In the genomic region with DNA sequence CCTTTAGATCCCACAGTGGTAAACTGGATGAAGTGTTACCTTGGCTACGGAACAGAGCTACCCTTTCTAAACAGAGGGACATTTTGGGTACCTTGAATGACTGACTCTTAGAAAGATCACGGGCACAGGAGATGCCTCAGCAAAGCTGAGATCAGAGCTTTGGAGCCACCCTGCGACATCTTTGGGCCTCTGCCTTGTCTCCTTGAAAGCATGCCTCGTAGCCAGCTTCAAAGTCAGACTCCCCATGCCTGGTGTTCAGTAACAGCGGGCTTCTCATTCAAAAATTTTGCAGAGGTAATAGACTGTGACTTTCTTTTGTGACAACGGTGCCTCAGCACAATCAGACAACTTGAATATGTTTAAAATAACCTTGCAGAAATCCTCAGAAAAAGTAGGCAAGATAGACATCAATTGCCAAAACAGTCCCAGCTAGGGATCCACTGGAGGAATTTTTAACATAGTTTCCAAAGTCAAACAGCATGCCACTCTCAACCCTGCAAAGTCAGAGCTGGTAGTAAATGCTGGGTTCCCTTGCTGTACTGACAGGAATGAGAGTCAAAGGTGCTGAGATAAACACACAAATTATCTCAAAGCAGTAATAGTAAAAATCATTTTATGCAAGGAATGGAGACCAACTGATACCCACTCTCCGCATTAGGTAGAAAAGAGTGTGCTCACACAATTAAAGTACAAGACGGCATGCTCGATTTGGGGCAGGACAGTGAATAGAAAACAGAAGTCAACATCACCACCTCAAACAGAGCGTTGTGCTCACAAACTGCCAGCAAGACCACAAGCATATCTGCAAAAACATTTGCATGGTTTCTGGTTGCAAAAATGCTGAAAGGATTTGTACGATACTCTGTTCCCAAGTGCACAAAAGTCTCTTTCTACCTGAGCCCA, we compare ENCODE assay signal across 15 cellular contexts.
DNase-seq lines count a peak whose midpoint lies in the region; ATAC-seq, FAIRE-seq and TF ChIP-seq lines count a peak whose summit lies in the region.
"Had no signal": no experiment of that assay in that cellular context is flagged by ENCODE, and none has a peak within 500 bp of the region (broad histone marks: within the 10 kb centered on the region; RNA-seq: fewer than 3 reads in every experiment).

No MANE protein-coding gene starts in this region.

- H3K27ac ChIP-seq in substantia nigra (ENCODE audit: low read depth, low read length, poor library complexity, severe bottlenecking) = peak overlapping the region; percentile 76
- H3K27ac ChIP-seq: HL-60 had no signal

- H3K9me3 ChIP-seq in HAP-1 = no peaks in the 10 kb centered on the region

- H3K4me3 Mint-ChIP-seq in immature natural killer cell = peak overlapping the region; percentile 38 to 78 (median 58)

- TF ChIP-seq EP300 in Ishikawa (IDR thresholded peaks at IDR 0.05; ENCODE audit: borderline replicate concordance) = no peak

- in situ Hi-C loops in HAP-1 (cut with MboI; ENCODE audit: low sequenced_read_pairs) = no loop called here

- FAIRE-seq in GM19239 (lab: Jason Lieb, UNC) = peak; percentile 45
- FAIRE-seq: H1 had no signal

- peaks cover 17% of the 10 kb centered on the region for H3K4me1 ChIP-seq in HAP-1

- H3K27ac Mint-ChIP-seq in immature natural killer cell = peak overlapping the region; percentile 62 to 88 (median 83)

- no peaks in the 10 kb centered on the region for H3K36me3 ChIP-seq in HAP-1 (replicated peaks)

- no peak for ATAC-seq in GM19467 (IDR thresholded peaks at IDR 0.05; ENCODE audit: unreplicated experiment)

- no peaks in the 10 kb centered on the region for H3K27me3 ChIP-seq in HAP-1 (ENCODE audit: low read depth)

- peaks cover 0 to 5% (median 3%) of the 10 kb centered on the region in 3 donors for H3K27me3 Mint-ChIP-seq in immature natural killer cell (ENCODE audit: low read depth in 3 of 3)

- no peaks in the 10 kb centered on the region for H3K9me3 Mint-ChIP-seq in immature natural killer cell

- TF ChIP-seq RAD21 in Ishikawa (IDR thresholded peaks at IDR 0.05; ENCODE audit: low read depth) = no peak

- H3K4me1 Mint-ChIP-seq in immature natural killer cell = peaks cover 35 to 43% of the 10 kb centered on the region in 2 donors

- H3K36me3 Mint-ChIP-seq in immature natural killer cell = no peaks in the 10 kb centered on the region

- H3K4me3 ChIP-seq in HAP-1 = no peak overlapping the region
- H3K4me3 ChIP-seq: coronary artery had no signal

- DNase-seq in GM19239 (ENCODE audit: insufficient read length, low spot score) = no peak
- peak in 2 of 3 donors; percentile 14 to 21 for DNase-seq in immature natural killer cell
- DNase-seq in substantia nigra (lab: John Stamatoyannopoulos, UW) = peak in 30 of 49 donors; percentile 8 to 70 (median 42)
- no peak for DNase-seq in HAP-1 (ENCODE audit: low spot score in 2 of 2)
- no peak for DNase-seq in activated CD4-positive, alpha-beta T cell treated with anti-CD3 and anti-CD28 coated beads for 48 hours
- DNase-seq in A172 (ENCODE audit: low spot score) = no peak
- DNase-seq: activated CD4-positive, alpha-beta T cell treated with anti-CD3 and anti-CD28 coated beads for 4 hours; activated naive CD4-positive, alpha-beta T cell treated with anti-CD3 and anti-CD28 coated beads, Interleukin-2, amount 50 U/mL, for 16 hours; foreskin fibroblast; NCI-H510A treated with DMSO at 0.1 percent for 48 hours had no signal

TF ChIP-seq in Ishikawa, 13 proteins besides CTCF, POLR2A, EP300 and RAD21:
- no peak for TF ChIP-seq CEBPB (IDR thresholded peaks at IDR 0.05)
- no peak for TF ChIP-seq FOXM1 (IDR thresholded peaks at IDR 0.05; ENCODE audit: borderline replicate concordance, low read depth)
- TF ChIP-seq USF1 (IDR thresholded peaks at IDR 0.05) = no peak
- TF ChIP-seq TCF12 (IDR thresholded peaks at IDR 0.05; ENCODE audit: low read depth) = no peak
- TF ChIP-seq TEAD4 (IDR thresholded peaks at IDR 0.05) = 0 out of 2 replicates have a peak, but pooled peaks have one; percentile 14

Comparison
In these comparisons a context has a peak if more than half of its experiments do, and no peak if none do; other contexts are left out.
1. DNase-seq: peak in immature natural killer cell (2 of 3) and substantia nigra (30 of 49); none in GM19239 (single experiment), HAP-1 (0 of 2), activated CD4-positive, alpha-beta T cell treated with anti-CD3 and anti-CD28 coated beads for 48 hours (single experiment) and A172 (single experiment).